Comparison of ENCODE assay signal across 1 cellular context in genomic region chr1:18886003-18886335, GRCh38.
TF ChIP-seq lines count a peak whose summit lies in the region.

No MANE protein-coding gene starts in this region.

TF ChIP-seq in HCT116, 20 proteins besides CTCF, POLR2A, EP300 and RAD21 (continued from another document):
- TF ChIP-seq, protein P1, sequence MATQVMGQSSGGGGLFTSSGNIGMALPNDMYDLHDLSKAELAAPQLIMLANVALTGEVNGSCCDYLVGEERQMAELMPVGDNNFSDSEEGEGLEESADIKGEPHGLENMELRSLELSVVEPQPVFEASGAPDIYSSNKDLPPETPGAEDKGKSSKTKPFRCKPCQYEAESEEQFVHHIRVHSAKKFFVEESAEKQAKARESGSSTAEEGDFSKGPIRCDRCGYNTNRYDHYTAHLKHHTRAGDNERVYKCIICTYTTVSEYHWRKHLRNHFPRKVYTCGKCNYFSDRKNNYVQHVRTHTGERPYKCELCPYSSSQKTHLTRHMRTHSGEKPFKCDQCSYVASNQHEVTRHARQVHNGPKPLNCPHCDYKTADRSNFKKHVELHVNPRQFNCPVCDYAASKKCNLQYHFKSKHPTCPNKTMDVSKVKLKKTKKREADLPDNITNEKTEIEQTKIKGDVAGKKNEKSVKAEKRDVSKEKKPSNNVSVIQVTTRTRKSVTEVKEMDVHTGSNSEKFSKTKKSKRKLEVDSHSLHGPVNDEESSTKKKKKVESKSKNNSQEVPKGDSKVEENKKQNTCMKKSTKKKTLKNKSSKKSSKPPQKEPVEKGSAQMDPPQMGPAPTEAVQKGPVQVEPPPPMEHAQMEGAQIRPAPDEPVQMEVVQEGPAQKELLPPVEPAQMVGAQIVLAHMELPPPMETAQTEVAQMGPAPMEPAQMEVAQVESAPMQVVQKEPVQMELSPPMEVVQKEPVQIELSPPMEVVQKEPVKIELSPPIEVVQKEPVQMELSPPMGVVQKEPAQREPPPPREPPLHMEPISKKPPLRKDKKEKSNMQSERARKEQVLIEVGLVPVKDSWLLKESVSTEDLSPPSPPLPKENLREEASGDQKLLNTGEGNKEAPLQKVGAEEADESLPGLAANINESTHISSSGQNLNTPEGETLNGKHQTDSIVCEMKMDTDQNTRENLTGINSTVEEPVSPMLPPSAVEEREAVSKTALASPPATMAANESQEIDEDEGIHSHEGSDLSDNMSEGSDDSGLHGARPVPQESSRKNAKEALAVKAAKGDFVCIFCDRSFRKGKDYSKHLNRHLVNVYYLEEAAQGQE (IDR thresholded peaks at IDR 0.05; ENCODE audit: low read depth) = no peak
- TF ChIP-seq ZFX (IDR thresholded peaks at IDR 0.05) = no peak
- TF ChIP-seq EGR1 (IDR thresholded peaks at IDR 0.05; ENCODE audit: low read depth) = no peak
- TF ChIP-seq SIN3A (IDR thresholded peaks at IDR 0.05; ENCODE audit: low read depth) = no peak
- no peak for TF ChIP-seq SRF (IDR thresholded peaks at IDR 0.05; ENCODE audit: low read depth)
- TF ChIP-seq CBX3 (IDR thresholded peaks at IDR 0.05; ENCODE audit: low read depth) = no peak
- TF ChIP-seq ELF1 (IDR thresholded peaks at IDR 0.05; ENCODE audit: borderline replicate concordance, low read depth) = no peak
- no peak for TF ChIP-seq POLR2AphosphoS5 (IDR thresholded peaks at IDR 0.05; ENCODE audit: low read depth, low read length)
- TF ChIP-seq SP1 (IDR thresholded peaks at IDR 0.05; ENCODE audit: low read depth) = no peak
